In the genomic region with DNA sequence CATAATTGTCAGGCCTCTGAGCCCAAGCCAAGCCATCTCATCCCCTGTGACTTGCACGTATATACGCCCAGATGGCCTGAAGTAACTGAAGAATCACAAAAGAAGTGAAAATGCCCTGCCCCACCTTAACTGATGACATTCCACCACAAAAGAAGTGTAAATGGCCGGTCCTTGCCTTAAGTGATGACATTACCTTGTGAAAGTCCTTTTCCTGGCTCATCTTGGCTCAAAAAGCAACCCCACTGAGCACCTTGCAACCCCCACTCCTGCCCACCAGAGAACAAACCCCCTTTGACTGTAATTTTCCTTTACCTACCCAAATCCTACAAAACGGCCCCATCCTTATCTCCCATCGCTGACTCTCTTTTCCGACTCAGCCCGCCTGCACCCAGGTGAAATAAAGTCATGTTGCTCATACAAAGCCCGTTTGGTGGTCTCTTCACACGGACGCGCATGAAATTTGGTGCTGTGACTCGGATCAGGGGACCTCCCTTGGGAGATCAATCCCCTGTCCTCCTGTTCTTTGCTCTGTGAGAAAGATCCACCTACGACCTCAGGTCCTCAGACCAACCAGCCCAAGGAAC, we compare ENCODE assay signal across 1 cellular context.
TF ChIP-seq lines count a peak whose summit lies in the region.

No MANE protein-coding gene starts in this region.

TF ChIP-seq in H1, 55 proteins besides CTCF, POLR2A, EP300 and RAD21:
- TF ChIP-seq TBP (IDR thresholded peaks at IDR 0.05; ENCODE audit: low read depth, low read length), result peak; percentile 22; the same call in 1 of the 2 replicates
